Comparison of ENCODE assay signal across 1 cellular context in the genomic region with DNA sequence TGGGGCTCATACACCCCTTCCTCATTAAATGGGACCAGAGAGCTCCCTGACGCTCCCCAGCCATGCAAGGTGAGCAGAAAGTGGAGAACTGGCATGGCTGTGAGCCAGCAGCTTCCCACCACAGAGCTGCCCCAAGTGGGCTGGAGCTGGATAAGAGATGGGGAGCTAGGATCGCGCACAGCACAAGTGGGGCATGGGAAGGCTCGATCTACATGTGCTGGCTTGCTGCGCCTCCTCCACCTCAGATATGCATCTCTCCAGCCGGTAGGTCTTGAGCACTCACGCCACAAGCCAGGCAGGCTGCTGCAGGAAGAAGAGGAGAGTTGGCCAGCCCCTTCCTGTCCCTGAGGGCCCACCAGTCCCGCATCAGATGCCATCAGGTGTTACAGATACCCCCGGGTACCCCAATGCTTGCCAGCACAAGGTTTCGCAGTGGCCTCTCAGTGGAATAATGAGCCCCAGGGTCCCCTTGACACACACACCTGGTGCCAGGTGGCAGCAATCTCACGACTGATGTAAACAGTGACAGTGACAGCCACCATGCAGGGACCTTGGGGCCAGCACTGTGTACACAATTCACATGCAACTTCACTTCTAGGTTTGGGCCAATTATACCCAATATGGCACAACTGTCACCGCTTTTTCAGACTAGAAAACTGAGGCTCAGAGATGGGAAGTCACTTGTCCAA.
TF ChIP-seq lines count a peak whose summit lies in the region.

No MANE protein-coding gene starts in this region.

TF ChIP-seq in IMR-90, 13 proteins besides CTCF, POLR2A, EP300 and RAD21:
- TF ChIP-seq, protein P1, sequence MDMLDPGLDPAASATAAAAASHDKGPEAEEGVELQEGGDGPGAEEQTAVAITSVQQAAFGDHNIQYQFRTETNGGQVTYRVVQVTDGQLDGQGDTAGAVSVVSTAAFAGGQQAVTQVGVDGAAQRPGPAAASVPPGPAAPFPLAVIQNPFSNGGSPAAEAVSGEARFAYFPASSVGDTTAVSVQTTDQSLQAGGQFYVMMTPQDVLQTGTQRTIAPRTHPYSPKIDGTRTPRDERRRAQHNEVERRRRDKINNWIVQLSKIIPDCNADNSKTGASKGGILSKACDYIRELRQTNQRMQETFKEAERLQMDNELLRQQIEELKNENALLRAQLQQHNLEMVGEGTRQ (IDR thresholded peaks at IDR 0.05; ENCODE audit: low read depth, low read length) = no peak
- TF ChIP-seq CEBPB (IDR thresholded peaks at IDR 0.05; ENCODE audit: low read depth, low read length) (no peak), MAFK (IDR thresholded peaks at IDR 0.05; ENCODE audit: low read depth, low read length) (no peak), RFX5 (IDR thresholded peaks at IDR 0.05; ENCODE audit: low read depth, low read length) (no peak), BHLHE40 (IDR thresholded peaks at IDR 0.05; ENCODE audit: low read depth, low read length) (no peak), MAZ (IDR thresholded peaks at IDR 0.05; ENCODE audit: borderline replicate concordance, low read depth, low read length) (no peak), MXI1 (IDR thresholded peaks at IDR 0.05; ENCODE audit: borderline replicate concordance, low read depth, low read length) (no peak)
